8 cellular contexts compared by ENCODE assay signal in genomic region chr7:2634265-2635145, GRCh38. TPM values are rescaled to one million over a fixed set of nuclear protein-coding genes. Genes with fewer than 3 reads are reported as not detected.
A peak's percentile ranks its signal among the peaks of the same experiment; 100 is the strongest.
DNase-seq lines count a peak whose midpoint lies in the region; ATAC-seq and TF ChIP-seq lines count a peak whose summit lies in the region.

No MANE protein-coding gene starts in this region.

- H3K4me1 ChIP-seq in DOHH2 (ENCODE audit: control insufficient read depth, low read length) (peaks cover 38% of the 10 kb centered on the region), fibroblast of lung (ENCODE audit: control insufficient read depth, extremely low read depth, insufficient read depth, low read length) (peaks cover 46% of the 10 kb centered on the region)

- H3K27me3 ChIP-seq in DOHH2 (ENCODE audit: control insufficient read depth, low read length) (peaks cover 16% of the 10 kb centered on the region), fibroblast of lung (ENCODE audit: control insufficient read depth, insufficient read depth, low read length) (no peaks in the 10 kb centered on the region)

- 0 out of 2 replicates have a peak, but pooled peaks cover 4% of the 10 kb centered on the region for H3F3A ChIP-seq in DOHH2 (ENCODE audit: control insufficient read depth, insufficient read depth)

- H4K20me1 ChIP-seq in DOHH2 (ENCODE audit: control insufficient read depth, insufficient read depth, low read depth, low read length): 0 out of 2 replicates have a peak, but pooled peaks cover 4% of the 10 kb centered on the region
- H4K20me1 ChIP-seq in fibroblast of lung (ENCODE audit: control insufficient read depth, extremely low read depth, insufficient read depth, low read length): no peaks in the 10 kb centered on the region

- H3K9me2 ChIP-seq in DOHH2 (replicated peaks; ENCODE audit: control insufficient read depth, low read length): no peaks in the 10 kb centered on the region

- H3K9me3 ChIP-seq in DOHH2 (ENCODE audit: control insufficient read depth, insufficient read depth, low read length) (no peaks in the 10 kb centered on the region), SK-N-MC (ENCODE audit: low read depth, low read length) (no peaks in the 10 kb centered on the region), fibroblast of lung (ENCODE audit: control insufficient read depth, insufficient read depth, low read depth, low read length) (no peaks in the 10 kb centered on the region)

- intact Hi-C loops in posterior vena cava (cut with DNase I): no loop called here

- DNase-seq in SK-N-MC (ENCODE audit: low read depth, low spot score) (no peak), fibroblast of lung (ENCODE audit: low read depth in 2 of 2) (no peak), progenitor cell of endocrine pancreas (ENCODE audit: low spot score, unreplicated experiment) (no peak), posterior vena cava (ENCODE audit: low spot score) (no peak), superior temporal gyrus (ENCODE audit: extremely low spot score) (no peak)

- peak overlapping the region; percentile 80 for H3K27ac Mint-ChIP-seq in progenitor cell of endocrine pancreas

- H3K4me1 Mint-ChIP-seq in progenitor cell of endocrine pancreas (ENCODE audit: low read depth): peaks cover 11% of the 10 kb centered on the region

- TF ChIP-seq CTCF in DOHH2 (IDR thresholded peaks at IDR 0.05; ENCODE audit: low read depth, low read length, poor library complexity, severe bottlenecking): no peak
- no peak for TF ChIP-seq CTCF in fibroblast of lung (conservative IDR thresholded peaks at IDR 0.05 in 1 of 2, IDR thresholded peaks at IDR 0.05 in 1 of 2; ENCODE audit: low read depth in 1 of 2, low read length in 2 of 2)
- no peak for TF ChIP-seq CTCF in progenitor cell of endocrine pancreas (IDR thresholded peaks at IDR 0.05; ENCODE audit: unreplicated experiment)

- no peaks in the 10 kb centered on the region for H3K27me3 Mint-ChIP-seq in progenitor cell of endocrine pancreas

- H3K9me3 Mint-ChIP-seq in progenitor cell of endocrine pancreas (ENCODE audit: low read depth): no peaks in the 10 kb centered on the region

- ATAC-seq in GM18502 (IDR thresholded peaks at IDR 0.05; ENCODE audit: poor library complexity, unreplicated experiment): no peak
- ATAC-seq in HG02610 (IDR thresholded peaks at IDR 0.05; ENCODE audit: unreplicated experiment): no peak

- peak overlapping the region; percentile 93 for H3K4me3 Mint-ChIP-seq in progenitor cell of endocrine pancreas (ENCODE audit: low read depth)

- H3K27ac ChIP-seq in DOHH2 (ENCODE audit: low read depth, low read length) (no peak overlapping the region), SK-N-MC (peak overlapping the region; percentile 89; the same call in 1 of the 2 replicates), fibroblast of lung (ENCODE audit: insufficient read depth, low read length) (peak overlapping the region; percentile 97)

- H3K4me3 ChIP-seq in DOHH2 (ENCODE audit: low read length): no peak overlapping the region
- H3K4me3 ChIP-seq in SK-N-MC: peak overlapping the region; percentile 83
- peak overlapping the region; percentile 10 to 90 (median 30) for H3K4me3 ChIP-seq in fibroblast of lung (replicated peaks in 1 of 4; ENCODE audit: control extremely low read depth in 1 of 4, insufficient read depth in 1 of 4, low read depth in 3 of 4, low read length in 4 of 4)

- H2AFZ ChIP-seq in fibroblast of lung (ENCODE audit: low read length): no peak overlapping the region

- H3K4me2 ChIP-seq in DOHH2 (ENCODE audit: low read length) (peak overlapping the region; percentile 72; the same call in 1 of the 2 replicates), fibroblast of lung (ENCODE audit: extremely low read depth, insufficient read depth, low read length) (peak overlapping the region; percentile 64)

- no peaks in the 10 kb centered on the region for H3K36me3 Mint-ChIP-seq in progenitor cell of endocrine pancreas (ENCODE audit: insufficient read depth)

- H3K36me3 ChIP-seq in DOHH2 (ENCODE audit: control insufficient read depth, low read length): no peaks in the 10 kb centered on the region
- H3K36me3 ChIP-seq in SK-N-MC (ENCODE audit: insufficient read depth, low read length): no peaks in the 10 kb centered on the region; the same call in 1 of the 2 replicates
- peaks cover 8% of the 10 kb centered on the region for H3K36me3 ChIP-seq in fibroblast of lung (ENCODE audit: control insufficient read depth, insufficient read depth, low read length)

- no peak overlapping the region for H3K9ac ChIP-seq in SK-N-MC (ENCODE audit: insufficient read length)
- peak overlapping the region; percentile 95 for H3K9ac ChIP-seq in fibroblast of lung (ENCODE audit: insufficient read depth, low read length)

- no peaks in the 10 kb centered on the region for H3K79me2 ChIP-seq in DOHH2 (ENCODE audit: control insufficient read depth, low read length)
- peaks cover 71% of the 10 kb centered on the region for H3K79me2 ChIP-seq in fibroblast of lung (ENCODE audit: control insufficient read depth, insufficient read depth, low read length)

RNA-seq across cellular contexts. Expression of gene TTYH3, which starts 2.7 kb away (rescaled TPM):
- 15.4 and 19.7 TPM in 2 replicates for total RNA-seq in fibroblast of lung
- 17.4 and 24.5 TPM in 2 replicates for polyA plus RNA-seq in fibroblast of lung
- polyA plus RNA-seq in fibroblast of lung (2012): 53.0 and 66.0 TPM in 2 replicates
- 31.5 and 42.5 TPM in 2 replicates for polyA minus RNA-seq in fibroblast of lung (ENCODE audit: low replicate concordance)
- total RNA-seq in progenitor cell of endocrine pancreas: 166 and 170 TPM in 2 replicates
- total RNA-seq in posterior vena cava: 10 to 100 TPM; 50.1 to 51.6 TPM

RNA-seq across cellular contexts. Expression of gene AMZ1, which starts 53.5 kb away (rescaled TPM):
- total RNA-seq in fibroblast of lung (0.26 and 0.33 TPM in 2 replicates), progenitor cell of endocrine pancreas (0.07 and 0.19 TPM in 2 replicates), posterior vena cava (1 to 10 TPM in 1 of 2 donors, under 1 TPM in 1; 0.32 to 1.1 TPM)
- 0.23 and 0.26 TPM in 2 replicates for polyA plus RNA-seq in fibroblast of lung
- 0.21 and 0.22 TPM in 2 replicates for polyA plus RNA-seq in fibroblast of lung (2012)
- 0.26 and 0.82 TPM in 2 replicates for polyA minus RNA-seq in fibroblast of lung (ENCODE audit: low replicate concordance)
